Comparison of ENCODE assay signal across 25 cellular contexts in the genomic region with DNA sequence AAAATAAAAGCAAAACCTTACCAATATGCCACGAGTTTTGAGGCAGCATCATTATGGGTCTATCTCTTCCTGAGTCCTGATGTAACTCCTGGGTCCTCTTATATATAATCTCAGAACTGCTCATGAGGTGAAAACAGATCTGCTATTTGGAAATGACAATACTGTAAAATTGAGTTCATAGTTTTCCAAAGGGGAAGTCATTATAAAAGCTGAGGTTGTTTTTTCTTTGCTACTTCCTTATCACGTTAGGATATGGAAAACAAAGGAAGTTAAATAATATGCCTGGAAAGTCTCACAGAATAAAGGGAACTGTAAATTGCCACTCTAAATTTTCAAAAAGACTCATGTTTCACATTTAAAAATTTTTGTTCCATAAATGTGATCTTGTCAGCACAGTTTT. TPM values are rescaled to one million over a fixed set of nuclear protein-coding genes. Genes with fewer than 3 reads are reported as not detected.
DNase-seq lines count a peak whose midpoint lies in the region; TF ChIP-seq lines count a peak whose summit lies in the region.
"Had no signal": no experiment of that assay in that cellular context is flagged by ENCODE, and none has a peak within 500 bp of the region (broad histone marks: within the 10 kb centered on the region; RNA-seq: fewer than 3 reads in every experiment).

Gene CD163L1, minus strand, starts transcription at position 78 of the 400 bp plus-strand sequence. Its CDS starts 26 bp downstream, at position 52.

- no peak within 1 kb of the TSS for H3K4me3 ChIP-seq in testis
- H3K4me3 ChIP-seq: smooth muscle cell had no signal

- 56 to 61% methylated on average over 2 of the region's 2 CpGs for WGBS in testis, 2 donors

- peak; percentile 17 for DNase-seq in DMS153 (lab: John Stamatoyannopoulos, UW)
- DNase-seq in DMS153 treated with DMSO at 0.1 percent for 48 hours (lab: John Stamatoyannopoulos, UW; ENCODE audit: unreplicated experiment) = no peak
- DNase-seq in LoVo (ENCODE audit: low spot score) = peak; percentile 11
- peak; percentile 4 to 34 for DNase-seq in dermis microvascular lymphatic vessel endothelial cell (ENCODE audit: low read depth in 2 of 2)
- no peak for DNase-seq in testis
- no peak for DNase-seq in NCI-H2196 treated with DMSO at 0.1 percent for 48 hours (lab: John Stamatoyannopoulos, UW; ENCODE audit: unreplicated experiment)
- no peak for DNase-seq in RPMI8226
- no peak for DNase-seq in substantia nigra (lab: John Stamatoyannopoulos, UW)
- DNase-seq: activated CD4-positive, alpha-beta T cell treated with anti-CD3 and anti-CD28 coated beads, Interleukin-2, amount 10 ng/mL, durations not matched to agents 7 days and 5 days; activated naive CD8-positive, alpha-beta T cell treated with anti-CD3 and anti-CD28 coated beads, Interleukin-2, amount 50 U/mL, for 24 hours; activated T-cell treated with anti-CD3 and anti-CD28 coated beads, Interleukin-2, amount 50 U/mL, for 4 hours; caudate nucleus; GOT3; hypothalamus; immature natural killer cell; IMR-90; naive thymus-derived CD8-positive, alpha-beta T cell; NCI-H1105 treated with DMSO at 0.1 percent for 48 hours; NCI-H2029; NCI-H82; occipital lobe; retina; stimulated activated CD4-positive, alpha-beta T cell treated with anti-CD3 and anti-CD28 coated beads, Interleukin-2, amount 100 ng/mL, for 24 hours had no signal

- TF ChIP-seq CTCF in testis (IDR thresholded peaks at IDR 0.05) = no peak

- H3K9me3 ChIP-seq in testis = no peaks in the 10 kb centered on the region

- no peak within 1 kb of the TSS for H3K27ac ChIP-seq in testis
- H3K27ac ChIP-seq in substantia nigra (ENCODE audit: low read depth, low read length, poor library complexity, severe bottlenecking) = no peak within 1 kb of the TSS
- H3K27ac ChIP-seq: 22Rv1 had no signal

- H3K27me3 ChIP-seq in testis = no peaks in the 10 kb centered on the region

- no peak for TF ChIP-seq POLR2A in testis (IDR thresholded peaks at IDR 0.05)

- intact Hi-C loops in testis (cut with DNase I; ENCODE audit: low total_unique reads) = no loop called here

- H3K4me1 ChIP-seq in testis = no peaks in the 10 kb centered on the region

- no peaks in the 10 kb centered on the region for H3K36me3 ChIP-seq in testis (ENCODE audit: low read depth, missing control alignments)

RNA-seq across cellular contexts. Expression of gene CD163L1, which starts in this region (rescaled TPM):
- total RNA-seq in dermis microvascular lymphatic vessel endothelial cell = 16.0 and 23.6 TPM in 2 replicates
- total RNA-seq in testis = 10 to 100 TPM; 14.1 to 24.6 TPM
- polyA plus RNA-seq in testis (ENCODE audit: insufficient read depth, low read depth, low replicate concordance) = 8.8 TPM
- total RNA-seq: activated CD4-positive, alpha-beta T cell treated with anti-CD3 and anti-CD28 coated beads, Interleukin-2, amount 10 ng/mL, durations not matched to agents 7 days and 5 days had no signal
- polyA plus RNA-seq: immature natural killer cell; naive thymus-derived CD8-positive, alpha-beta T cell had no signal

Comparison
In these comparisons a context has a peak if more than half of its experiments do, and no peak if none do; other contexts are left out.
1. DNase-seq: peak in DMS153 (single experiment), LoVo (single experiment) and dermis microvascular lymphatic vessel endothelial cell (2 of 2); none in DMS153 treated with DMSO at 0.1 percent for 48 hours (single experiment), testis (single experiment), NCI-H2196 treated with DMSO at 0.1 percent for 48 hours (single experiment), RPMI8226 (single experiment) and substantia nigra (0 of 49).